In the genomic region with DNA sequence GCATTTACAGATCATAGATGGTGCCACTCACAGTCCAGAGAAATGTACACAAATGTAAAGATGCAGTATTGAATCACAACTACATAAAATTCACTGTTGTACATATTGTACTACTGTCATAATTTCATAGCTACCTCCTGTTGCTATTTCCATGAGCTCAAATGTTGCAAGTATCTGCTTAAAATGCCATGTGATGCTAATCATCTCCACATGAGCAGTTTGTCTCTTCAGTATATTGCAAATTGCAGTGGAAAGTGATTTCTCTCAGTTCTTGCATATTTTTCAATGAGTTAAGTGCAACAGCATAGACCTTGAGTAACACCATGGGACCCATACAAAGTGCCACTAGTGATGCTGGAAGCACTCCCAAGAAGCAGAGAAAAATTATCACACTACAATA, we compare ENCODE assay signal across 32 cellular contexts.
"Had no signal": no experiment of that assay in that cellular context is flagged by ENCODE, and none has a peak within 500 bp of the region (broad histone marks: within the 10 kb centered on the region; RNA-seq: fewer than 3 reads in every experiment).

No MANE protein-coding gene starts in this region.

- H3K27ac ChIP-seq: brain microvascular endothelial cell, esophagus muscularis mucosa, foreskin keratinocyte, gastrocnemius medialis, heart left ventricle had no signal

- DNase-seq: activated CD4-positive, alpha-beta memory T cell treated with anti-CD3 and anti-CD28 coated beads for 36 hours; activated CD4-positive, alpha-beta T cell treated with anti-CD3 and anti-CD28 coated beads for 36 hours; activated CD4-positive, alpha-beta T cell treated with anti-CD3 and anti-CD28 coated beads, Interleukin-2, amount 10 ng/mL, durations not matched to agents 24 days and 14 days; activated CD4-positive, CD25-positive, alpha-beta regulatory T cell; activated CD4-positive, CD25-positive, alpha-beta regulatory T cell treated with anti-CD3 and anti-CD28 coated beads, Interleukin-2, amount 50 U/mL, for 72 hours; activated CD8-positive, alpha-beta memory T cell treated with anti-CD3 and anti-CD28 coated beads, Interleukin-2, amount 50 U/mL, for 48 hours; activated CD8-positive, alpha-beta T cell treated with anti-CD3 and anti-CD28 coated beads, Interleukin-2, amount 10 ng/mL, durations not matched to agents 7 days and 5 days; activated gamma-delta T cell; activated naive CD4-positive, alpha-beta T cell; activated naive CD4-positive, alpha-beta T cell treated with anti-CD3 and anti-CD28 coated beads, Interleukin-2, amount 10 ng/mL, durations not matched to agents 7 days and 5 days; activated naive CD8-positive, alpha-beta T cell treated with anti-CD3 and anti-CD28 coated beads, Interleukin-2, amount 10 ng/mL, durations not matched to agents 7 days and 5 days; activated T-cell treated with anti-CD3 and anti-CD28 coated beads for 4 hours; activated T-cell treated with anti-CD3 and anti-CD28 coated beads, Interleukin-2, amount 50 U/mL, for 24 hours; activated T-cell treated with anti-CD3 and anti-CD28 coated beads, Interleukin-2, amount 50 U/mL, for 72 hours; amniotic stem cell; anterior cingulate cortex; brain microvascular endothelial cell; cortex of kidney; dermis blood vessel endothelial cell; effector CD4-positive, alpha-beta T cell; effector memory CD8-positive, alpha-beta T cell; erythroblast; foreskin keratinocyte; gastrocnemius medialis; glutamatergic neuron; heart left ventricle; T-helper 1 cell; T-helper 2 cell had no signal

- FAIRE-seq: bronchial epithelial cell, colon had no signal

- H3K9me3 ChIP-seq: esophagus muscularis mucosa had no signal

- ATAC-seq: activated CD4-positive, alpha-beta T cell treated with anti-CD3 and anti-CD28 coated beads for 36 hours; activated CD8-positive, alpha-beta T cell treated with anti-CD3 and anti-CD28 coated beads, Interleukin-2, amount 10 ng/mL, durations not matched to agents 7 days and 5 days; activated naive CD4-positive, alpha-beta T cell treated with anti-CD3 and anti-CD28 coated beads, Interleukin-2, amount 50 U/mL, for 72 hours; activated T-cell treated with anti-CD3 and anti-CD28 coated beads, Interleukin-2, amount 50 U/mL, for 72 hours; effector memory CD8-positive, alpha-beta T cell; foreskin keratinocyte; gastrocnemius medialis; heart left ventricle had no signal

- H3K4me1 ChIP-seq: esophagus muscularis mucosa, gastrocnemius medialis, heart left ventricle had no signal

- H3K36me3 ChIP-seq: brain microvascular endothelial cell, esophagus muscularis mucosa, gastrocnemius medialis, heart left ventricle had no signal

- H3K4me3 ChIP-seq: esophagus muscularis mucosa, gastrocnemius medialis, heart left ventricle had no signal

- H3K27me3 ChIP-seq: brain microvascular endothelial cell, esophagus muscularis mucosa, gastrocnemius medialis, heart left ventricle had no signal
